ENCODE assay signal across 9 cellular contexts in the genomic region with DNA sequence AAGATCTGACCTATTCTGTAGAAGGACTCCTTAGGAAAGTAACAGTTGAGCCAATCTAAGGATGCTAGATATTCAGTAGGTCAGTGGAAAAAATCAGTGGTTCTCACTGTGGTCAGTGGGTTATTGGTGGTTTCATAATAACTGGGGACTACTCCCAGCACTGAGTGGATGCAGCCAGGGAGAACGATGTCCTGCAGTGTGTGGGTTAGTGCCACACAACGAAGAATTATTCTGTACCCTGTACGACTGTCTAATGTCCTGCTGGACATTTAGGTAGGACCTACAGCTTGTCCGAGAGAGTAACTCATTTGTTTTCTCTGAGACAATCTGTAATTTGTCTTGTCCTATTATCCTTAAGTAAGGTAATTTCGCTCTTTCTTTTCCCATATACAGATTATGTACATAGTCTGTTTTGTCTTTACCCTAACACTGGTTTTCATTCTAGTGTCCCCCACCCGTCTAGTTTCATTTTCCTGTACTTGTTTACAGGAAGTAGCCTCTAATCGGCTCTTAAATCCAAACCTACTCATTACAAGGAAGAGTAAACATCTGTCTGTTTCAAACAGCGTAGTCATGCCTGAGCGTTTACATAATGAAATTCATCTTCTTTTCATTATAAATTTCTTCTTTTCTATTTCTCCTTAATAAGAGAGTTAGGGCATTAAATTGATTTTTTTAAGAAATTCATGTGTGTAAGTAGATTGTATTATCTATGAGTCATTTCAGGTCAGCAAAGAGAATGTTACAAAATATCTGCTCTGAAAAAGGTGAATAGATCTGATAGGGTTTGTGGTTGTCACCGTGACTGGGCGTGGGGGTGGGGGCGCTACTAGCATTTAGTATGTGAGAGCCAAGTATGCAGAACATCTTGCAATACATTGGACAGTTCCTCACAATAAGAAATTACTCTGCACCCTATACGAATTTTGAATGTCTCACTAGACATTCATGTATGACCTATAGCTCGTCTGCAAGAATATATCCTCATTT. TPM values are rescaled to one million over a fixed set of nuclear protein-coding genes. Genes with fewer than 3 reads are reported as not detected.
DNase-seq lines count a peak whose midpoint lies in the region; ATAC-seq and TF ChIP-seq lines count a peak whose summit lies in the region.
"Had no signal": no experiment of that assay in that cellular context is flagged by ENCODE, and none has a peak within 500 bp of the region (broad histone marks: within the 10 kb centered on the region; RNA-seq: fewer than 3 reads in every experiment).

No MANE protein-coding gene starts in this region.

- intact Hi-C loops in left ventricle myocardium inferior (cut with micrococcal nuclease): no loop called here
- intact Hi-C loops in Right ventricle myocardium inferior (cut with DNase I): no loop called here

- no peak for TF ChIP-seq POLR2A in erythroblast (IDR thresholded peaks at IDR 0.05; ENCODE audit: low read length)

- no peaks in the 10 kb centered on the region for H3K9me3 ChIP-seq in left ventricle myocardium inferior (replicated peaks)
- H3K9me3 ChIP-seq in right atrium auricular region: no peaks in the 10 kb centered on the region
- H3K9me3 ChIP-seq: SJSA1 had no signal

- H3K4me1 ChIP-seq in left ventricle myocardium inferior: peaks cover 38% of the 10 kb centered on the region
- H3K4me1 ChIP-seq in right atrium auricular region: no peaks in the 10 kb centered on the region

- H3K27me3 ChIP-seq in left ventricle myocardium inferior (ENCODE audit: low read depth) (no peaks in the 10 kb centered on the region), right atrium auricular region (no peaks in the 10 kb centered on the region)
- H3K27me3 ChIP-seq: SJSA1 had no signal

- H3K27ac ChIP-seq in left ventricle myocardium inferior (replicated peaks) (peak overlapping the region; percentile 56), right atrium auricular region (no peak overlapping the region)
- H3K27ac ChIP-seq: SJSA1 had no signal

- no peak for DNase-seq in left ventricle myocardium inferior
- no peak for DNase-seq in Right ventricle myocardium inferior (ENCODE audit: missing footprints)
- DNase-seq in activated CD4-positive, alpha-beta T cell treated with anti-CD3 and anti-CD28 coated beads, Interleukin-2, amount 50 U/mL, for 1 hour: peak; percentile 72
- DNase-seq in erythroblast (lab: John Stamatoyannopoulos, UW): peak; percentile 94
- DNase-seq in stimulated activated naive CD8-positive, alpha-beta T cell treated with anti-CD3 and anti-CD28 coated beads, Interleukin-15, Interleukin-2, amounts not matched to agents 100 U/mL and 50 U/mL, for 24 hours: peak; percentile 66
- no peak for DNase-seq in Kasumi-1 (lab: John Stamatoyannopoulos, UW)
- no peak for DNase-seq in right atrium auricular region (ENCODE audit: low spot score)

- TF ChIP-seq CTCF in left ventricle myocardium inferior (IDR thresholded peaks at IDR 0.05; ENCODE audit: borderline replicate concordance) (no peak), right atrium auricular region (IDR thresholded peaks at IDR 0.05) (no peak)

- H3K36me3 ChIP-seq in left ventricle myocardium inferior (peaks cover 32% of the 10 kb centered on the region), right atrium auricular region (peaks cover 3% of the 10 kb centered on the region)

- H3K4me3 ChIP-seq in left ventricle myocardium inferior (no peak overlapping the region), right atrium auricular region (no peak overlapping the region)
- H3K4me3 ChIP-seq: SJSA1 had no signal

- ATAC-seq in Right ventricle myocardium inferior (no peak), HG02840 (IDR thresholded peaks at IDR 0.05; ENCODE audit: low FRiP score, unreplicated experiment) (no peak)
- peak; percentile 56 for ATAC-seq in stimulated activated naive CD8-positive, alpha-beta T cell treated with anti-CD3 and anti-CD28 coated beads, Interleukin-15, Interleukin-2, amounts not matched to agents 100 U/mL and 50 U/mL, for 24 hours

RNA-seq across cellular contexts. Expression of a gene that starts 8.3 kb away (rescaled TPM):
- total RNA-seq in left ventricle myocardium inferior: 3.4 TPM
- 4.0 TPM for total RNA-seq in Right ventricle myocardium inferior
- 1 to 10 TPM; 7.3 to 9.4 TPM for total RNA-seq in right atrium auricular region

Comparison
In these comparisons a context has a peak if more than half of its experiments do, and no peak if none do; other contexts are left out.
1. DNase-seq: peak in activated CD4-positive, alpha-beta T cell treated with anti-CD3 and anti-CD28 coated beads, Interleukin-2, amount 50 U/mL, for 1 hour (single experiment), erythroblast (2 of 2) and stimulated activated naive CD8-positive, alpha-beta T cell treated with anti-CD3 and anti-CD28 coated beads, Interleukin-15, Interleukin-2, amounts not matched to agents 100 U/mL and 50 U/mL, for 24 hours (single experiment); none in left ventricle myocardium inferior (single experiment), Right ventricle myocardium inferior (single experiment), Kasumi-1 (0 of 2) and right atrium auricular region (single experiment).